In the genomic region with DNA sequence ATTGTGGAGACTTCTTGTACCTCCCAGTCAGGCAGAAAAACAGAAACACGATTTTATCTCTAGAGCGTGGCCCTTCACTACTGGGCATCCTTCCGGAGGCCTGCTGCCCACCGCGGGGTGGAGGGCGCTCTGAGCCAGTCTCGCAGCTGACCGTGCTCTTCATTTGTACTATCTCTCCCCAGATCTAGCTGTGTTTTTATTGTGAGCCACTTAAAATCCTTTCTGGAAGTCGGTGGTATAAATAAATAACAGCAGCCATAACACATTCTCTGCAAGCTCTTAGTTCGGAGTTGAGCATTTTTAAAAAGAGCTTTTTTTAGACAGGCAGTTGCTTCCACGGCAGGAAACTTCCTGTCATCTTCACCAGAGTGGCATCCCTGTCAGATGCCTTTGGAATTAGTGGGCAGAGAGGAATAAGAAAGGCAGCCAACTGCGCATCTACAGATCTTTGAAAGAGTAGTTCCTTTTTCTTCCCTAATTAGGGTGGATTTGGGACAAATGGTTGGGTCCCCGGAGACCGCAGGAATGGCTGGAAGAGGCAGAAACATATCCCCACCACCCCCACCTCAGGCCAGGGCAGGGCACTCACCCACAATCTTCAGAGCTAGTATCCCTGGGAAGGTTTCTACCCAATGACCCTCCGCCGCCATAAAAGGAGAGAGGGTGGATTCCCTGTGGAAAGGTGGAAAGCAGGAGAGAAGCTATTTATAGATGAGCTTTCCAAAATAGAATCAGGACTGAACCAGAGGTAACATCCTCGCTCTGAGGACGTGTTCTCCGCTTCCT, we compare ENCODE assay signal across 13 cellular contexts.
DNase-seq lines count a peak whose midpoint lies in the region; ATAC-seq and TF ChIP-seq lines count a peak whose summit lies in the region.
"Had no signal": no experiment of that assay in that cellular context is flagged by ENCODE, and none has a peak within 500 bp of the region (broad histone marks: within the 10 kb centered on the region; RNA-seq: fewer than 3 reads in every experiment).

No MANE protein-coding gene starts in this region.

- H4K8ac ChIP-seq in mesenchymal stem cell (ENCODE audit: low read length), result peak overlapping the region; percentile 76

- H2BK12ac ChIP-seq in mesenchymal stem cell (ENCODE audit: low read length in 2 of 2), result peak overlapping the region; percentile 82 to 95

- DNase-seq in A172 (ENCODE audit: low spot score) (peak; percentile 96), choroid plexus epithelial cell (ENCODE audit: low read depth) (peak; percentile 60), mesenchymal stem cell (peak; percentile 84), foreskin keratinocyte (no peak)
- DNase-seq: amygdala, left lung, MV-4-11 had no signal

- no peak overlapping the region for H2AK5ac ChIP-seq in mesenchymal stem cell (ENCODE audit: low read length, severe bottlenecking)

- peak overlapping the region; percentile 46 for H2BK120ac ChIP-seq in mesenchymal stem cell (ENCODE audit: low read depth, low read length)

- H3K4ac ChIP-seq in mesenchymal stem cell (ENCODE audit: low read depth in 1 of 2, low read length in 2 of 2), result peak overlapping the region; percentile 84 to 96

- H2AFZ ChIP-seq in mesenchymal stem cell (ENCODE audit: low read depth, low read length), result no peak overlapping the region

- peak overlapping the region; percentile 54 to 89 for H3K18ac ChIP-seq in mesenchymal stem cell (ENCODE audit: low read depth in 1 of 2, low read length in 2 of 2)

- H3K79me1 ChIP-seq in mesenchymal stem cell (replicated peaks; ENCODE audit: low read length, poor library complexity, severe bottlenecking), result no peaks in the 10 kb centered on the region

- H3K9me3 ChIP-seq in HUES6 (ENCODE audit: control insufficient read depth, insufficient read depth, low read depth, low read length) (no peaks in the 10 kb centered on the region), mesenchymal stem cell (ENCODE audit: control insufficient read depth, low read length) (no peaks in the 10 kb centered on the region)
- H3K9me3 ChIP-seq: left lung, tibial nerve had no signal

- WGBS in mesenchymal stem cell, result 50% methylated on average over 14 of the region's 19 CpGs

- peak overlapping the region; percentile 51 for H3K9ac ChIP-seq in HUES6 (ENCODE audit: low read length)
- no peak overlapping the region for H3K9ac ChIP-seq in mesenchymal stem cell (ENCODE audit: low read length)

- H2BK5ac ChIP-seq in mesenchymal stem cell (ENCODE audit: low read depth, low read length, poor library complexity, severe bottlenecking), result no peak overlapping the region

- H3K36me3 ChIP-seq in HUES6 (ENCODE audit: control insufficient read depth, insufficient read depth, low read length), result no peaks in the 10 kb centered on the region
- H3K36me3 ChIP-seq in mesenchymal stem cell (ENCODE audit: control insufficient read depth in 1 of 2, insufficient read depth in 2 of 2, low read depth in 1 of 2, low read length in 2 of 2), result no peaks in the 10 kb centered on the region
- H3K36me3 ChIP-seq: left lung had no signal

- H3K4me1 ChIP-seq in HUES6 (ENCODE audit: control insufficient read depth, insufficient read depth, low read length) (peaks cover 17% of the 10 kb centered on the region), mesenchymal stem cell (ENCODE audit: control insufficient read depth, insufficient read depth, low read depth, low read length) (peaks cover 13% of the 10 kb centered on the region), foreskin keratinocyte (no peaks in the 10 kb centered on the region)
- H3K4me1 ChIP-seq: left lung had no signal

- H3K27me3 ChIP-seq in HUES6 (ENCODE audit: control insufficient read depth, insufficient read depth, low read length) (no peaks in the 10 kb centered on the region), mesenchymal stem cell (ENCODE audit: control insufficient read depth in 1 of 2, insufficient read depth in 1 of 2, low read length in 2 of 2) (peaks cover 0 to 23% of the 10 kb centered on the region in 2 experiments), foreskin keratinocyte (no peaks in the 10 kb centered on the region)
- H3K27me3 ChIP-seq: left lung, tibial nerve had no signal

- no peak overlapping the region for H3K4me3 ChIP-seq in HUES6 (ENCODE audit: low read depth, low read length)
- no peak overlapping the region for H3K4me3 ChIP-seq in choroid plexus epithelial cell (ENCODE audit: low read depth, low read length)
- no peak overlapping the region for H3K4me3 ChIP-seq in mesenchymal stem cell (ENCODE audit: insufficient read depth in 1 of 2, low read depth in 1 of 2, low read length in 2 of 2)
- H3K4me3 ChIP-seq: left lung, tibial nerve had no signal

- H3K27ac ChIP-seq in HUES6 (ENCODE audit: low read depth, low read length), result peak overlapping the region; percentile 35; the same call in 1 of the 2 replicates
- peak overlapping the region; percentile 77 for H3K27ac ChIP-seq in mesenchymal stem cell (ENCODE audit: low read length, poor library complexity, severe bottlenecking)
- no peak overlapping the region for H3K27ac ChIP-seq in foreskin keratinocyte

- H2BK15ac ChIP-seq in mesenchymal stem cell (ENCODE audit: low read depth, poor library complexity, severe bottlenecking), result peak overlapping the region; percentile 50

- H3K4me2 ChIP-seq in mesenchymal stem cell (ENCODE audit: low read length, poor library complexity, severe bottlenecking), result no peak overlapping the region

- no peak overlapping the region for H3K23ac ChIP-seq in mesenchymal stem cell (ENCODE audit: low read length in 2 of 2)

- no peak overlapping the region for H3K14ac ChIP-seq in mesenchymal stem cell (ENCODE audit: low read length in 2 of 2)

- ATAC-seq in foreskin keratinocyte (no peak), GM18517 (IDR thresholded peaks at IDR 0.05; ENCODE audit: unreplicated experiment) (no peak), HG03097 (IDR thresholded peaks at IDR 0.05; ENCODE audit: low FRiP score, unreplicated experiment) (no peak)
- no peak for ATAC-seq in activated CD4-positive, CD25-positive, alpha-beta regulatory T cell treated with anti-CD3 and anti-CD28 coated beads, Interleukin-2, amount 50 U/mL, for 24 hours
- ATAC-seq: esophagus mucosa, left lung had no signal

- TF ChIP-seq CTCF in choroid plexus epithelial cell (conservative IDR thresholded peaks at IDR 0.05; ENCODE audit: low read depth, low read length), result no peak
- TF ChIP-seq CTCF in foreskin keratinocyte (conservative IDR thresholded peaks at IDR 0.05), result no peak

- H4K91ac ChIP-seq in mesenchymal stem cell (ENCODE audit: low read length), result peak overlapping the region; percentile 86

Comparison
In these comparisons a context has a peak if more than half of its experiments do, and no peak if none do; other contexts are left out.
1. DNase-seq: peak in A172 (single experiment), choroid plexus epithelial cell (single experiment) and mesenchymal stem cell (single experiment); none in foreskin keratinocyte (0 of 2).